15 cellular contexts compared by ENCODE assay signal in genomic region chr20:41152108-41152757, GRCh38. TPM values are rescaled to one million over a fixed set of nuclear protein-coding genes. Genes with fewer than 3 reads are reported as not detected.
DNase-seq lines count a peak whose midpoint lies in the region; ATAC-seq and TF ChIP-seq lines count a peak whose summit lies in the region.
"Had no signal": no experiment of that assay in that cellular context is flagged by ENCODE, and none has a peak within 500 bp of the region (broad histone marks: within the 10 kb centered on the region; RNA-seq: fewer than 3 reads in every experiment).

No MANE protein-coding gene starts in this region.

- H3K36me3 ChIP-seq in gastroesophageal sphincter = no peaks in the 10 kb centered on the region
- no peaks in the 10 kb centered on the region for H3K36me3 ChIP-seq in skeletal muscle tissue (ENCODE audit: control insufficient read depth in 3 of 3, insufficient read depth in 3 of 3, low read length in 3 of 3)

- H3K27ac ChIP-seq in gastroesophageal sphincter (peak overlapping the region in 3 of 4 donors; percentile 26 to 46 (median 39)), skeletal muscle tissue (ENCODE audit: low read depth, low read length) (no peak overlapping the region)

- CTCF ChIA-PET in activated CD4-positive, alpha-beta memory T cell treated with anti-CD3 and anti-CD28 coated beads, Interleukin-2, amount 10 ng/mL, durations not matched to agents 7 days and 5 days (lab: Charles Lee) = interaction anchor here (1.7 to 5.5 kb wide), 2 partner anchors 15 to 21 kb away, joined by 4 to 48 read pairs; partner anchors contain the start of gene PLCG1

- POLR2A ChIA-PET in activated CD4-positive, alpha-beta memory T cell treated with anti-CD3 and anti-CD28 coated beads, Interleukin-2, amount 10 ng/mL, durations not matched to agents 7 days and 5 days (lab: Charles Lee) = interaction anchor here (3.2 to 15.5 kb wide), 2 partner anchors 11 to 14 kb away, joined by 11 to 466 read pairs; partner anchors contain the start of gene PLCG1

- peak overlapping the region in 2 of 3 donors; percentile 21 to 33 for H3K9ac ChIP-seq in skeletal muscle tissue (ENCODE audit: low read depth in 1 of 3, low read length in 3 of 3)

- peak overlapping the region; percentile 64 for H3K4me3 Mint-ChIP-seq in T-helper 2 cell treated with Interferon-gamma antibody and Interleukin-4, amounts not matched to agents 5 μg/mL and 100 μg/mL, for 36 hours
- H3K4me3 Mint-ChIP-seq in activated CD4-positive, alpha-beta memory T cell treated with anti-CD3 and anti-CD28 coated beads, Interleukin-2, amount 10 ng/mL, durations not matched to agents 7 days and 5 days = no peak overlapping the region
- H3K4me3 Mint-ChIP-seq: HFFc6 had no signal

- TF ChIP-seq EP300 in gastroesophageal sphincter (IDR thresholded peaks at IDR 0.05) = no peak

- TF ChIP-seq POLR2A in gastroesophageal sphincter (IDR thresholded peaks at IDR 0.05) = no peak

- TF ChIP-seq CTCF in gastroesophageal sphincter (IDR thresholded peaks at IDR 0.05) = no peak

- no peaks in the 10 kb centered on the region for H3K9me3 Mint-ChIP-seq in T-helper 2 cell treated with Interferon-gamma antibody and Interleukin-4, amounts not matched to agents 5 μg/mL and 100 μg/mL, for 36 hours
- no peaks in the 10 kb centered on the region for H3K9me3 Mint-ChIP-seq in activated CD4-positive, alpha-beta memory T cell treated with anti-CD3 and anti-CD28 coated beads, Interleukin-2, amount 10 ng/mL, durations not matched to agents 7 days and 5 days
- H3K9me3 Mint-ChIP-seq: HFFc6 had no signal

- H3K27me3 ChIP-seq in gastroesophageal sphincter (no peaks in the 10 kb centered on the region), skeletal muscle tissue (ENCODE audit: control insufficient read depth in 3 of 3, insufficient read depth in 3 of 3, low read length in 3 of 3) (no peaks in the 10 kb centered on the region)

- DNase-seq in T-helper 2 cell treated with Interferon-gamma antibody and Interleukin-4, amounts not matched to agents 5 μg/mL and 100 μg/mL, for 36 hours (ENCODE audit: low spot score) = no peak
- DNase-seq in T-helper 2 cell = no peak
- DNase-seq in activated CD4-positive, alpha-beta memory T cell treated with anti-CD3 and anti-CD28 coated beads, Interleukin-2, amount 10 ng/mL, durations not matched to agents 7 days and 5 days = no peak
- DNase-seq in cerebellar nuclear complex (lab: John Stamatoyannopoulos, UW) = no peak
- no peak for DNase-seq in posterior vena cava (ENCODE audit: low spot score)
- no peak for DNase-seq in Kasumi-1 (lab: John Stamatoyannopoulos, UW)
- DNase-seq: 8988T, activated gamma-delta T cell, HFFc6, midbrain, NCI-H2171, PC-3 had no signal

- peaks cover 86% of the 10 kb centered on the region for H3K4me1 Mint-ChIP-seq in T-helper 2 cell treated with Interferon-gamma antibody and Interleukin-4, amounts not matched to agents 5 μg/mL and 100 μg/mL, for 36 hours (ENCODE audit: low read depth)
- H3K4me1 Mint-ChIP-seq in activated CD4-positive, alpha-beta memory T cell treated with anti-CD3 and anti-CD28 coated beads, Interleukin-2, amount 10 ng/mL, durations not matched to agents 7 days and 5 days = peaks cover 97% of the 10 kb centered on the region

- H3K4me1 ChIP-seq in gastroesophageal sphincter (peaks cover 0 to 99% (median 42%) of the 10 kb centered on the region in 3 donors), skeletal muscle tissue (ENCODE audit: control insufficient read depth in 3 of 3, insufficient read depth in 3 of 3, low read length in 3 of 3) (peaks cover 68 to 80% (median 80%) of the 10 kb centered on the region in 3 donors)

- no peaks in the 10 kb centered on the region for H3K27me3 Mint-ChIP-seq in T-helper 2 cell treated with Interferon-gamma antibody and Interleukin-4, amounts not matched to agents 5 μg/mL and 100 μg/mL, for 36 hours (ENCODE audit: low read depth)
- no peaks in the 10 kb centered on the region for H3K27me3 Mint-ChIP-seq in activated CD4-positive, alpha-beta memory T cell treated with anti-CD3 and anti-CD28 coated beads, Interleukin-2, amount 10 ng/mL, durations not matched to agents 7 days and 5 days

- intact Hi-C loops in posterior vena cava (cut with DNase I) = no loop called here

- H3K4me3 ChIP-seq in gastroesophageal sphincter (no peak overlapping the region), skeletal muscle tissue (ENCODE audit: low read length in 3 of 3) (no peak overlapping the region)
- H3K4me3 ChIP-seq: smooth muscle cell had no signal

- H3K27ac Mint-ChIP-seq in T-helper 2 cell treated with Interferon-gamma antibody and Interleukin-4, amounts not matched to agents 5 μg/mL and 100 μg/mL, for 36 hours = peak overlapping the region; percentile 72
- H3K27ac Mint-ChIP-seq in activated CD4-positive, alpha-beta memory T cell treated with anti-CD3 and anti-CD28 coated beads, Interleukin-2, amount 10 ng/mL, durations not matched to agents 7 days and 5 days = peak overlapping the region; percentile 78
- H3K27ac Mint-ChIP-seq: HFFc6 had no signal

- WGBS in gastroesophageal sphincter (ENCODE audit: low coverage in 1 of 2), 2 donors = 22 to 42% methylated on average over 4 of the region's 5 CpGs

- H3K9me3 ChIP-seq in gastroesophageal sphincter (no peaks in the 10 kb centered on the region), skeletal muscle tissue (ENCODE audit: control insufficient read depth in 3 of 3, low read length in 3 of 3) (no peaks in the 10 kb centered on the region)

- ATAC-seq in gastroesophageal sphincter = no peak
- ATAC-seq: PC-3 had no signal

- peaks cover 55% of the 10 kb centered on the region for H3K36me3 Mint-ChIP-seq in T-helper 2 cell treated with Interferon-gamma antibody and Interleukin-4, amounts not matched to agents 5 μg/mL and 100 μg/mL, for 36 hours (ENCODE audit: low read depth)
- peaks cover 64% of the 10 kb centered on the region for H3K36me3 Mint-ChIP-seq in activated CD4-positive, alpha-beta memory T cell treated with anti-CD3 and anti-CD28 coated beads, Interleukin-2, amount 10 ng/mL, durations not matched to agents 7 days and 5 days (ENCODE audit: low read depth)

RNA-seq across cellular contexts. Expression of gene PLCG1, which starts 14.9 kb away (rescaled TPM):
- 100 to 1,000 TPM; 267 to 286 TPM for total RNA-seq in activated CD4-positive, alpha-beta memory T cell treated with anti-CD3 and anti-CD28 coated beads, Interleukin-2, amount 10 ng/mL, durations not matched to agents 7 days and 5 days
- 100 to 1,000 TPM in 2 of 4 donors, 10 to 100 TPM in 2; 42.3 to 173 (median 94.7) TPM for total RNA-seq in gastroesophageal sphincter
- 66.3 TPM for total RNA-seq in skeletal muscle tissue
- 10 to 100 TPM; 81.0 to 83.0 TPM for total RNA-seq in posterior vena cava
